ENCODE assay signal across 6 cellular contexts in genomic region chr15:42491540-42492225, GRCh38. TPM values are rescaled to one million over a fixed set of nuclear protein-coding genes. Genes with fewer than 3 reads are reported as not detected.
DNase-seq lines count a peak whose midpoint lies in the region; ATAC-seq and TF ChIP-seq lines count a peak whose summit lies in the region.

No MANE protein-coding gene starts in this region.

- H3K36me3 Mint-ChIP-seq in activated CD8-positive, alpha-beta memory T cell treated with anti-CD3 and anti-CD28 coated beads, Interleukin-2, amount 10 ng/mL, durations not matched to agents 7 days and 5 days, result peaks cover 13% of the 10 kb centered on the region

- no peak for TF ChIP-seq POLR2A in esophagus squamous epithelium (IDR thresholded peaks at IDR 0.05)

- no peaks in the 10 kb centered on the region for H3K9me3 Mint-ChIP-seq in activated CD8-positive, alpha-beta memory T cell treated with anti-CD3 and anti-CD28 coated beads, Interleukin-2, amount 10 ng/mL, durations not matched to agents 7 days and 5 days (ENCODE audit: low read depth)

- H3K4me1 Mint-ChIP-seq in activated CD8-positive, alpha-beta memory T cell treated with anti-CD3 and anti-CD28 coated beads, Interleukin-2, amount 10 ng/mL, durations not matched to agents 7 days and 5 days, result peaks cover 57% of the 10 kb centered on the region

- CTCF ChIA-PET in activated CD8-positive, alpha-beta memory T cell treated with anti-CD3 and anti-CD28 coated beads, Interleukin-2, amount 10 ng/mL, durations not matched to agents 7 days and 5 days (lab: Charles Lee), result interaction anchor here (0.7 to 1.3 kb wide), 3 partner anchors 20 to 58 kb away, joined by 3 read pairs; no protein-coding TSS in a partner anchor

- H3K4me3 Mint-ChIP-seq in activated CD8-positive, alpha-beta memory T cell treated with anti-CD3 and anti-CD28 coated beads, Interleukin-2, amount 10 ng/mL, durations not matched to agents 7 days and 5 days, result peak overlapping the region; percentile 96

- H3K27me3 ChIP-seq in esophagus squamous epithelium, result no peaks in the 10 kb centered on the region
- H3K27me3 ChIP-seq in subcutaneous abdominal adipose tissue (ENCODE audit: control insufficient read depth in 5 of 5, insufficient read depth in 4 of 5, low read length in 5 of 5), result no peaks in the 10 kb centered on the region

- no peaks in the 10 kb centered on the region for H3K9me3 ChIP-seq in esophagus squamous epithelium
- H3K9me3 ChIP-seq in subcutaneous abdominal adipose tissue (ENCODE audit: control insufficient read depth in 5 of 5, low read length in 5 of 5), result no peaks in the 10 kb centered on the region

- ATAC-seq in activated CD8-positive, alpha-beta memory T cell treated with anti-CD3 and anti-CD28 coated beads, Interleukin-2, amount 10 ng/mL, durations not matched to agents 7 days and 5 days, result no peak
- no peak for ATAC-seq in GM19455 (IDR thresholded peaks at IDR 0.05; ENCODE audit: unreplicated experiment)

- intact Hi-C loops in esophagus squamous epithelium (cut with DNase I), result no loop called here

- no peaks in the 10 kb centered on the region for H3K27me3 Mint-ChIP-seq in activated CD8-positive, alpha-beta memory T cell treated with anti-CD3 and anti-CD28 coated beads, Interleukin-2, amount 10 ng/mL, durations not matched to agents 7 days and 5 days

- H3K36me3 ChIP-seq in esophagus squamous epithelium, result no peaks in the 10 kb centered on the region
- H3K36me3 ChIP-seq in subcutaneous abdominal adipose tissue (ENCODE audit: control insufficient read depth in 5 of 5, insufficient read depth in 5 of 5, low read length in 5 of 5), result no peaks in the 10 kb centered on the region

- peaks cover 19 to 58% (median 39%) of the 10 kb centered on the region in 3 donors for H3K4me1 ChIP-seq in esophagus squamous epithelium
- peaks cover 5 to 56% (median 37%) of the 10 kb centered on the region in 5 donors for H3K4me1 ChIP-seq in subcutaneous abdominal adipose tissue (ENCODE audit: control insufficient read depth in 5 of 5, insufficient read depth in 5 of 5, low read length in 5 of 5)

- TF ChIP-seq CTCF in esophagus squamous epithelium (IDR thresholded peaks at IDR 0.05), result no peak

- DNase-seq in activated CD8-positive, alpha-beta memory T cell treated with anti-CD3 and anti-CD28 coated beads, Interleukin-2, amount 10 ng/mL, durations not matched to agents 7 days and 5 days, result no peak
- no peak for DNase-seq in activated CD8-positive, alpha-beta memory T cell treated with anti-CD3 and anti-CD28 coated beads, Interleukin-2, amount 50 U/mL, for 4 hours
- DNase-seq in esophagus squamous epithelium (lab: John Stamatoyannopoulos, UW) (no peak), SHP77 (lab: John Stamatoyannopoulos, UW) (no peak)

- H3K9ac ChIP-seq in subcutaneous abdominal adipose tissue (ENCODE audit: low read length in 5 of 5), result peak overlapping the region; percentile 95 to 99 (median 98)

- H3K4me3 ChIP-seq in esophagus squamous epithelium (peak overlapping the region; percentile 84 to 97 (median 88)), subcutaneous abdominal adipose tissue (ENCODE audit: low read depth in 1 of 5, low read length in 5 of 5) (peak overlapping the region; percentile 83 to 99 (median 95))

- H3K27ac ChIP-seq in esophagus squamous epithelium, result peak overlapping the region; percentile 93 to 95 (median 95)
- H3K27ac ChIP-seq in subcutaneous abdominal adipose tissue (ENCODE audit: low read depth, low read length), result peak overlapping the region; percentile 99

- WGBS in esophagus squamous epithelium, 2 donors, result 82 to 84% methylated on average over 18 of the region's 18 CpGs

- H3K27ac Mint-ChIP-seq in activated CD8-positive, alpha-beta memory T cell treated with anti-CD3 and anti-CD28 coated beads, Interleukin-2, amount 10 ng/mL, durations not matched to agents 7 days and 5 days, result peak overlapping the region; percentile 94

RNA-seq across cellular contexts. Expression of gene ZNF106, which starts 0.7 kb away (rescaled TPM):
- 10 to 100 TPM; 41.1 to 51.8 TPM for total RNA-seq in activated CD8-positive, alpha-beta memory T cell treated with anti-CD3 and anti-CD28 coated beads, Interleukin-2, amount 10 ng/mL, durations not matched to agents 7 days and 5 days
- 10 to 100 TPM; 16.0 to 65.0 (median 33.8) TPM for total RNA-seq in esophagus squamous epithelium

RNA-seq across cellular contexts. Expression of gene SNAP23, which starts 3.8 kb away (rescaled TPM):
- total RNA-seq in activated CD8-positive, alpha-beta memory T cell treated with anti-CD3 and anti-CD28 coated beads, Interleukin-2, amount 10 ng/mL, durations not matched to agents 7 days and 5 days, result 10 to 100 TPM; 36.9 to 63.9 TPM
- 10 to 100 TPM; 30.9 to 59.3 (median 40.1) TPM for total RNA-seq in esophagus squamous epithelium

RNA-seq across cellular contexts. Expression of gene LRRC57, which starts 56.9 kb away (rescaled TPM):
- 10 to 100 TPM; 22.9 to 25.2 TPM for total RNA-seq in activated CD8-positive, alpha-beta memory T cell treated with anti-CD3 and anti-CD28 coated beads, Interleukin-2, amount 10 ng/mL, durations not matched to agents 7 days and 5 days
- total RNA-seq in esophagus squamous epithelium, result 10 to 100 TPM; 10.5 to 13.0 (median 11.7) TPM

RNA-seq across cellular contexts. Expression of gene HAUS2, which starts 57.0 kb away (rescaled TPM):
- 10 to 100 TPM; 35.5 to 35.6 TPM for total RNA-seq in activated CD8-positive, alpha-beta memory T cell treated with anti-CD3 and anti-CD28 coated beads, Interleukin-2, amount 10 ng/mL, durations not matched to agents 7 days and 5 days
- total RNA-seq in esophagus squamous epithelium, result 10 to 100 TPM in 3 of 4 donors, 1 to 10 TPM in 1; 6.6 to 28.5 (median 16.7) TPM
